9 cellular contexts compared by ENCODE assay signal in the genomic region with DNA sequence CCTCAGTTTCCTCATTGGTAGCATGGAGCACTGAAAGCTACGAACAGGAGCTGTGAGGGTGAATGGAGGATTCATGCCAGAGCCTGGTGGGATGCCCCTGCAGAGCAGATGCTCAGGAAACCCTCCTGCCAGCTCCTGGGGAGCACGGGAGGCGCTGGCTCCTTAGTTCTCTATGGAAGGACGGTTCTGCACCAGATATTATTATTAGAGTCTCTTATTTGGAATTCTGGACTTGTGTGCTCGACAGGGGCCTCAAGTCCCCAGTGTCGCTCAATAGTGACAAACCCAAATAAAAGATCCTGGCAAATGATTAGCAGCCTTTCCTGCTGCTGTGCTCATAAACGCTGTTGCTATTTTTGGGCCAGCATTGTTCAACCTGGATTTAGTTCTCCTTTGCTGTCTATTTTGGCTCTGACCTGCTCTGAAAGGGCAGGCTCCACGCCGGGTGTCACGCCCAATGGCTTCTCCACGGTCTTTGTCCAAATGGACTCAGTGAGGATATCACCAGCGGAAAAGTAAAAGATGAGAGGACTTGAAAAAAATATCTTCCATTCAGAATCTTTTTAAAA. TPM values are rescaled to one million over a fixed set of nuclear protein-coding genes. Genes with fewer than 3 reads are reported as not detected.
DNase-seq lines count a peak whose midpoint lies in the region; ATAC-seq and TF ChIP-seq lines count a peak whose summit lies in the region.
"Had no signal": no experiment of that assay in that cellular context is flagged by ENCODE, and none has a peak within 500 bp of the region (broad histone marks: within the 10 kb centered on the region; RNA-seq: fewer than 3 reads in every experiment).

No MANE protein-coding gene starts in this region.

- H3K9me3 ChIP-seq in Caco-2: no peaks in the 10 kb centered on the region
- no peaks in the 10 kb centered on the region for H3K9me3 ChIP-seq in Peyer's patch
- no peaks in the 10 kb centered on the region for H3K9me3 ChIP-seq in esophagus squamous epithelium
- no peaks in the 10 kb centered on the region for H3K9me3 ChIP-seq in prostate gland

- H3K27ac Mint-ChIP-seq in Caco-2 (ENCODE audit: unreplicated experiment) (peak overlapping the region; percentile 84), immature natural killer cell (no peak overlapping the region)

- no peaks in the 10 kb centered on the region for H3K36me3 ChIP-seq in Caco-2 (ENCODE audit: control insufficient read depth, insufficient read depth, low read length)
- H3K36me3 ChIP-seq in Peyer's patch: no peaks in the 10 kb centered on the region
- no peaks in the 10 kb centered on the region for H3K36me3 ChIP-seq in esophagus squamous epithelium
- no peaks in the 10 kb centered on the region for H3K36me3 ChIP-seq in prostate gland

- H3K9me3 Mint-ChIP-seq in Caco-2 (ENCODE audit: unreplicated experiment) (no peaks in the 10 kb centered on the region), immature natural killer cell (no peaks in the 10 kb centered on the region)

- H3K27ac ChIP-seq in Peyer's patch: peak overlapping the region; percentile 77 to 98 (median 87)
- peak overlapping the region; percentile 85 to 95 (median 92) for H3K27ac ChIP-seq in esophagus squamous epithelium
- H3K27ac ChIP-seq in prostate gland: peak overlapping the region; percentile 8 to 79

- ATAC-seq in GM21576 (IDR thresholded peaks at IDR 0.05; ENCODE audit: unreplicated experiment): no peak

- H3K4me1 ChIP-seq in Caco-2: peaks cover 93% of the 10 kb centered on the region
- H3K4me1 ChIP-seq in Peyer's patch: peaks cover 2 to 68% (median 34%) of the 10 kb centered on the region in 4 donors
- peaks cover 42 to 75% (median 49%) of the 10 kb centered on the region in 3 donors for H3K4me1 ChIP-seq in esophagus squamous epithelium
- H3K4me1 ChIP-seq in prostate gland (replicated peaks): peaks cover 2% of the 10 kb centered on the region

- H3K4me3 ChIP-seq in Caco-2 (ENCODE audit: low read depth, low read length) (no peak overlapping the region), Peyer's patch (no peak overlapping the region), esophagus squamous epithelium (no peak overlapping the region), prostate gland (no peak overlapping the region)

- intact Hi-C loops in Caco-2 (cut with micrococcal nuclease; ENCODE audit: unreplicated experiment) (no loop called here), esophagus squamous epithelium (cut with DNase I) (no loop called here), prostate gland (cut with DNase I) (no loop called here)

- peak overlapping the region; percentile 58 for H3K4me3 Mint-ChIP-seq in Caco-2 (ENCODE audit: unreplicated experiment)
- H3K4me3 Mint-ChIP-seq in immature natural killer cell: peak overlapping the region in 2 of 5 donors; percentile 84 to 86

- H3K4me1 Mint-ChIP-seq in Caco-2 (ENCODE audit: low read depth, unreplicated experiment) (peaks cover 50% of the 10 kb centered on the region), immature natural killer cell (peaks cover under 1 to 17% of the 10 kb centered on the region in 2 donors)

- CTCF ChIA-PET in Caco-2 (lab: Charles Lee): no interaction called here

- DNase-seq in Caco-2: no peak
- DNase-seq in Peyer's patch: no peak
- no peak for DNase-seq in esophagus squamous epithelium (lab: John Stamatoyannopoulos, UW)
- DNase-seq in prostate gland (ENCODE audit: low spot score): no peak
- DNase-seq in HUDEP-2 (lab: John Stamatoyannopoulos, UW; ENCODE audit: unreplicated experiment in 76 of 76): no peak
- no peak for DNase-seq in immature natural killer cell
- no peak for DNase-seq in central memory CD4-positive, alpha-beta T cell
- DNase-seq: NCI-H2107 had no signal

- POLR2A ChIA-PET in Caco-2 (lab: Charles Lee): interaction anchor here (0.9 to 3.5 kb wide), 2 partner anchors 24 to 44 kb away, joined by 3 to 49 read pairs; partner anchors contain the start of gene KLF6

- H3K36me3 Mint-ChIP-seq in Caco-2 (ENCODE audit: insufficient read depth, unreplicated experiment) (peaks cover 10% of the 10 kb centered on the region), immature natural killer cell (no peaks in the 10 kb centered on the region)

- no peaks in the 10 kb centered on the region for H3K27me3 ChIP-seq in Caco-2 (replicated peaks; ENCODE audit: control insufficient read depth, insufficient read depth, low read length)
- no peaks in the 10 kb centered on the region for H3K27me3 ChIP-seq in Peyer's patch
- H3K27me3 ChIP-seq in esophagus squamous epithelium: no peaks in the 10 kb centered on the region
- H3K27me3 ChIP-seq in prostate gland (replicated peaks; ENCODE audit: insufficient read depth): no peaks in the 10 kb centered on the region

- TF ChIP-seq CTCF in Caco-2 (IDR thresholded peaks at IDR 0.05; ENCODE audit: insufficient read depth in 1 of 2, low read depth in 1 of 2, low read length in 1 of 2, severe bottlenecking in 1 of 2, unreplicated experiment in 1 of 2) (no peak), Peyer's patch (IDR thresholded peaks at IDR 0.05) (no peak), esophagus squamous epithelium (IDR thresholded peaks at IDR 0.05) (no peak), prostate gland (IDR thresholded peaks at IDR 0.05) (no peak)

- WGBS in esophagus squamous epithelium, 2 donors: 56 to 60% methylated on average over 11 of the region's 12 CpGs
- WGBS in prostate gland: 39% methylated on average over 12 of the region's 12 CpGs

- H3K27me3 Mint-ChIP-seq in Caco-2 (ENCODE audit: insufficient read depth, unreplicated experiment) (no peaks in the 10 kb centered on the region), immature natural killer cell (ENCODE audit: low read depth in 3 of 3) (peaks cover 30 to 46% (median 37%) of the 10 kb centered on the region in 3 donors)

- no peak for TF ChIP-seq POLR2A in Peyer's patch (IDR thresholded peaks at IDR 0.05)
- no peak for TF ChIP-seq POLR2A in esophagus squamous epithelium (IDR thresholded peaks at IDR 0.05)
- no peak for TF ChIP-seq POLR2A in prostate gland (IDR thresholded peaks at IDR 0.05)

- no TSS peak for BruUV-seq in Caco-2 (replicated peaks; lab: Mats Ljungman, UMichigan)

RNA-seq across cellular contexts. Expression of gene KLF6, which starts 23.0 kb away (rescaled TPM):
- total RNA-seq in Caco-2 (2022): 78.5 and 84.5 TPM in 2 replicates
- total RNA-seq in Peyer's patch: 100 to 1,000 TPM in 3 of 4 donors, 10 to 100 TPM in 1; 92.5 to 180 (median 145) TPM
- total RNA-seq in esophagus squamous epithelium: 10 to 100 TPM; 39.6 to 91.2 (median 74.2) TPM
- 10 to 100 TPM; 17.5 to 42.3 TPM for total RNA-seq in prostate gland
- polyA plus RNA-seq in immature natural killer cell: 100 to 1,000 TPM; 343 to 423 (median 353) TPM
